Comparison of ENCODE assay signal across 8 cellular contexts in genomic region chr18:11852048-11852341, GRCh38. TPM values are rescaled to one million over a fixed set of nuclear protein-coding genes. Genes with fewer than 3 reads are reported as not detected.
A peak's percentile ranks its signal among the peaks of the same experiment; 100 is the strongest.
DNase-seq lines count a peak whose midpoint lies in the region; ATAC-seq and TF ChIP-seq lines count a peak whose summit lies in the region.

No MANE protein-coding gene starts in this region.

- H3K36me3 ChIP-seq in GM23338 (ENCODE audit: insufficient read depth), result no peaks in the 10 kb centered on the region
- H3K36me3 ChIP-seq in WERI-Rb-1, result peaks cover 6% of the 10 kb centered on the region

- ATAC-seq in GM23338, result no peak
- no peak for ATAC-seq in HG02588 (IDR thresholded peaks at IDR 0.05; ENCODE audit: unreplicated experiment)

- H3K9me2 ChIP-seq in GM23338 (ENCODE audit: insufficient read depth), result no peaks in the 10 kb centered on the region

- TF ChIP-seq CTCF in GM23338 (conservative IDR thresholded peaks at IDR 0.05; ENCODE audit: low read depth in 2 of 2) (no peak), WERI-Rb-1 (IDR thresholded peaks at IDR 0.05; ENCODE audit: low read depth, low read length) (no peak), glutamatergic neuron (IDR thresholded peaks at IDR 0.05; ENCODE audit: partially characterized antibody, unreplicated experiment) (no peak)

- peaks cover 31% of the 10 kb centered on the region for H3K79me2 ChIP-seq in GM23338 (replicated peaks; ENCODE audit: insufficient read depth)

- no peaks in the 10 kb centered on the region for H3K27me3 ChIP-seq in GM23338 (ENCODE audit: insufficient read depth)
- H3K27me3 ChIP-seq in WERI-Rb-1 (ENCODE audit: insufficient read depth, low read depth, severe bottlenecking), result no peaks in the 10 kb centered on the region

- H3K9me3 Mint-ChIP-seq in GM23338 (no peaks in the 10 kb centered on the region; the same call in 2 of the 3 replicates), glutamatergic neuron (ENCODE audit: unreplicated experiment) (peaks cover 15% of the 10 kb centered on the region)

- H3K4me3 ChIP-seq in GM23338, result peak overlapping the region; percentile 100
- H3K4me3 ChIP-seq in WERI-Rb-1 (ENCODE audit: low read depth, low read length), result peak overlapping the region; percentile 95
- H3K4me3 ChIP-seq in skin epidermis, result peak overlapping the region; percentile 72 to 98 (median 89)

- peak overlapping the region; percentile 98 for H3K27ac ChIP-seq in GM23338 (ENCODE audit: low read depth)
- peak overlapping the region; percentile 69 for H3K27ac ChIP-seq in WERI-Rb-1
- peak overlapping the region; percentile 37 to 99 (median 94) for H3K27ac ChIP-seq in skin epidermis

- no peak for DNase-seq in GM23338 (ENCODE audit: low spot score)
- DNase-seq in WERI-Rb-1, result peak; percentile 28
- peak; percentile 58 for DNase-seq in glutamatergic neuron
- no peak for DNase-seq in NCI-H128 (lab: John Stamatoyannopoulos, UW; ENCODE audit: unreplicated experiment)
- no peak for DNase-seq in NCI-H146 treated with DMSO at 0.1 percent for 48 hours (lab: John Stamatoyannopoulos, UW; ENCODE audit: unreplicated experiment)
- DNase-seq in islet precursor cell, result no peak

- no peaks in the 10 kb centered on the region for H4K20me1 ChIP-seq in GM23338 (replicated peaks; ENCODE audit: insufficient read depth)

- H3K4me3 Mint-ChIP-seq in GM23338 (peak overlapping the region; percentile 100), glutamatergic neuron (ENCODE audit: unreplicated experiment) (peak overlapping the region; percentile 97)

- H3K4me1 Mint-ChIP-seq in GM23338 (peaks cover 15% of the 10 kb centered on the region; the same call in 2 of the 3 replicates), glutamatergic neuron (ENCODE audit: low read depth, unreplicated experiment) (peaks cover 19% of the 10 kb centered on the region)

- peaks cover 10% of the 10 kb centered on the region for H3K27me3 Mint-ChIP-seq in GM23338 (ENCODE audit: insufficient read depth, low read depth, poor library complexity)
- H3K27me3 Mint-ChIP-seq in glutamatergic neuron (ENCODE audit: unreplicated experiment), result peaks cover 6% of the 10 kb centered on the region

- H3K27ac Mint-ChIP-seq in GM23338, result peak overlapping the region; percentile 99
- peak overlapping the region; percentile 100 for H3K27ac Mint-ChIP-seq in glutamatergic neuron (ENCODE audit: unreplicated experiment)

- H3K4me1 ChIP-seq in GM23338 (ENCODE audit: insufficient read depth), result no peaks in the 10 kb centered on the region; the same call in 1 of the 2 replicates

- no peak overlapping the region for H2AFZ ChIP-seq in GM23338

- H3F3A ChIP-seq in GM23338 (replicated peaks; ENCODE audit: low read depth), result no peaks in the 10 kb centered on the region; the same call in 1 of the 2 replicates

- H3K4me2 ChIP-seq in GM23338, result peak overlapping the region; percentile 88

- no peaks in the 10 kb centered on the region for H3K9me3 ChIP-seq in WERI-Rb-1 (ENCODE audit: severe bottlenecking)

- H3K36me3 Mint-ChIP-seq in GM23338 (ENCODE audit: low read depth) (no peaks in the 10 kb centered on the region), glutamatergic neuron (ENCODE audit: unreplicated experiment) (no peaks in the 10 kb centered on the region)

TF ChIP-seq in GM23338, 12 proteins besides CTCF, POLR2A, EP300 and RAD21:
- no peak for TF ChIP-seq NANOG (IDR thresholded peaks at IDR 0.05; ENCODE audit: borderline replicate concordance)
- TF ChIP-seq EZH2phosphoT487 (IDR thresholded peaks at IDR 0.05; ENCODE audit: unreplicated experiment), result no peak
- TF ChIP-seq JUNB (IDR thresholded peaks at IDR 0.05; ENCODE audit: unreplicated experiment), result no peak
- no peak for TF ChIP-seq POLR2AphosphoS5 (IDR thresholded peaks at IDR 0.05; ENCODE audit: low read depth)
- TF ChIP-seq ZNF462 (CRISPR knock-in tag; IDR thresholded peaks at IDR 0.05), result no peak
- no peak for TF ChIP-seq REST (IDR thresholded peaks at IDR 0.05; ENCODE audit: unreplicated experiment)

RNA-seq across cellular contexts. Expression of gene CHMP1B, which starts 0.8 kb away (rescaled TPM):
- 47.4 and 52.1 TPM in 2 replicates for total RNA-seq in GM23338 (2014; rRNA removed; shearing (Covaris generic))
- polyA plus RNA-seq in GM23338 (2016; fragmentation: Nextera tagmentation; extraction: Ambion mirVana), result 38.5 and 41.8 TPM in 2 replicates
- 56.1 TPM for total RNA-seq in glutamatergic neuron (ENCODE audit: unreplicated experiment)

RNA-seq across cellular contexts. Expression of gene MPPE1, which starts 56.1 kb away (rescaled TPM):
- 18.8 and 29.8 TPM in 2 replicates for total RNA-seq in GM23338 (2014; rRNA removed; shearing (Covaris generic))
- 24.6 and 25.1 TPM in 2 replicates for polyA plus RNA-seq in GM23338 (2016; fragmentation: Nextera tagmentation; extraction: Ambion mirVana)
- total RNA-seq in glutamatergic neuron (ENCODE audit: unreplicated experiment), result 31.8 TPM

Comparison
In these comparisons a context has a peak if more than half of its experiments do, and no peak if none do; other contexts are left out.
1. DNase-seq: peak in WERI-Rb-1 (single experiment) and glutamatergic neuron (single experiment); none in GM23338 (single experiment), NCI-H128 (single experiment), NCI-H146 treated with DMSO at 0.1 percent for 48 hours (single experiment) and islet precursor cell (single experiment).
2. Peak in every context shown above with its lines, with median percentiles within 50 percentile points of each other: H3K27ac ChIP-seq and H3K4me3 ChIP-seq.